Comparison of ENCODE assay signal across 9 cellular contexts in genomic region chr12:32419520-32419960, GRCh38. TPM values are rescaled to one million over a fixed set of nuclear protein-coding genes. Genes with fewer than 3 reads are reported as not detected.
DNase-seq lines count a peak whose midpoint lies in the region; ATAC-seq, FAIRE-seq and TF ChIP-seq lines count a peak whose summit lies in the region.
"Had no signal": no experiment of that assay in that cellular context is flagged by ENCODE, and none has a peak within 500 bp of the region (broad histone marks: within the 10 kb centered on the region; RNA-seq: fewer than 3 reads in every experiment).

No MANE protein-coding gene starts in this region.

- 15 to 31% (median 25%) methylated on average over 2 of the region's 2 CpGs for whole genome bisulfite sequencing in small intestine, 3 donors

- no peaks in the 10 kb centered on the region for H3K4me1 ChIP-seq in small intestine (ENCODE audit: control insufficient read depth in 2 of 2, insufficient read depth in 1 of 2, low read depth in 1 of 2, low read length in 1 of 2)

- H3K4me3 ChIP-seq in bronchial epithelial cell (ENCODE audit: low read depth, low read length) (no peak overlapping the region), small intestine (ENCODE audit: low read depth in 1 of 2, low read length in 2 of 2) (no peak overlapping the region)

- FAIRE-seq in bronchial epithelial cell (lab: Jason Lieb, UNC) (peak; percentile 28), small intestine (lab: Jason Lieb, UNC) (no peak)
- FAIRE-seq: urothelium cell line had no signal

- no peak for TF ChIP-seq CTCF in bronchial epithelial cell (IDR thresholded peaks at IDR 0.05; ENCODE audit: insufficient read depth, low read length, severe bottlenecking)

- no peaks in the 10 kb centered on the region for H3K27me3 ChIP-seq in bronchial epithelial cell (ENCODE audit: control insufficient read depth, insufficient read depth, low read length)
- H3K27me3 ChIP-seq in small intestine (ENCODE audit: control insufficient read depth in 2 of 2, insufficient read depth in 2 of 2, low read length in 2 of 2): no peaks in the 10 kb centered on the region

- no peaks in the 10 kb centered on the region for H3K9me3 ChIP-seq in small intestine (ENCODE audit: control insufficient read depth, low read depth)

- no peak overlapping the region for H3K27ac ChIP-seq in small intestine (ENCODE audit: low read depth in 1 of 2, low read length in 1 of 2)

- DNase-seq in EH (ENCODE audit: low read depth): peak; percentile 35
- DNase-seq in bronchial epithelial cell (ENCODE audit: low read depth): no peak
- peak; percentile 98 for DNase-seq in myocyte (ENCODE audit: low read depth)
- no peak for DNase-seq in SIG-M5 (lab: John Stamatoyannopoulos, UW)
- no peak for DNase-seq in small intestine
- DNase-seq in activated T-cell treated with anti-CD3 and anti-CD28 coated beads for 4 hours: no peak
- DNase-seq in AG20443 (ENCODE audit: low spot score): no peak

- peak; percentile 83 for ATAC-seq in HG03565 (IDR thresholded peaks at IDR 0.05; ENCODE audit: unreplicated experiment)

- H3K36me3 ChIP-seq in bronchial epithelial cell (ENCODE audit: control insufficient read depth, insufficient read depth, low read length) (no peaks in the 10 kb centered on the region), small intestine (ENCODE audit: control insufficient read depth in 2 of 2, insufficient read depth in 2 of 2, low read length in 2 of 2) (peaks cover 0 to 2% of the 10 kb centered on the region in 2 donors)

RNA-seq across cellular contexts. Expression of gene FGD4, which starts 20.2 kb away (rescaled TPM):
- 22.9 and 24.8 TPM in 2 replicates for total RNA-seq in bronchial epithelial cell
- 9.5 and 16.2 TPM in 2 replicates for total RNA-seq in myocyte
- 1.3 TPM for polyA plus RNA-seq in myocyte (2012)
- polyA plus RNA-seq in small intestine: 10 to 100 TPM in 2 of 3 donors, 1 to 10 TPM in 1; 8.2 to 15.2 (median 13.2) TPM

Comparison
In these comparisons a context has a peak if more than half of its experiments do, and no peak if none do; other contexts are left out.
1. DNase-seq: peak in EH (single experiment) and myocyte (single experiment); none in bronchial epithelial cell (single experiment), SIG-M5 (single experiment), small intestine (single experiment), activated T-cell treated with anti-CD3 and anti-CD28 coated beads for 4 hours (single experiment) and AG20443 (single experiment).